8 cellular contexts compared by ENCODE assay signal in the genomic region with DNA sequence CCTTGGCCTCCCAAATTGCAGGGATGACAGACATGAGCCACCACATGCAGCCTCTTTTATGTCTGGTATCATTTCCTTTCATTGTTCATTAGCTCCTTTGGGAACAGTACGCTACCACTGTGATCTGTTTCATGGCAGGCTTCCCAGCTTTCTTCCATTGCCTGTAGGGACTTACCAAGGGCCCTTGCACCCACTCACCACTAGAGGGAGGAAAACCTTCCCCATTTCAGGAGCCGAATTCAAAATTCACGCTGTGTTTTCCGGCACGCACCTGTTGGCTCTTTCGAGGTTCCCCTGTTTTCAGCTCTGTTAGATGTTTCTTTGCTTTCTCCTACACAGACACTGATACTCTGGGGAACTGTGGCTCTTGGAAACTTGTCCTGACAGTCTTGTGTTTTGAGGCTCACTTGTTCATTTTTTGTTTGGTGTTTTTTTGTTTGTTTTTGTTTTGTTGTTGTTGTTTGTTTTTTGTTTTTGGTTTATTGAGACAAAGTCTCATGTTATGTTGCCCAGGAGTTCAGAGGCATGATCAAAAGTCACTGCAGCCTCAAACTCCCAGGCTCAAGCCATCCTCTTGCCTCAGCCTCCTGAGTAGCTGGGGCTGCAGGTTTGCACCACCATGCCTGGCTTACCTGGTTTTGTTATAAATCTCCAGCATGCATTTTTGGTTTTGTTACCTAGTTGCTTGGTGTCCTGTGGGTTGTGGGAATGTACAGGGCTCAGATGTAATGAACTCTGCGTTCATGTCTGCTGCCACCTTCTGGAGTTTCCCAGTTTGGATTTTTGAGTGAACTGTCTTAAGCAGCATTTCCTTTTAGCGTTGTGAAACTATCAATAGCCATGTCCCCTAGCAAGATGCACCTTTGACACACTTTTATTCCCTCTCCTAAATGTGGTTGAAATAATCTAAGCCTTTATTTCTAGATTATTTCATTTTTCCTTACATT. TPM values are rescaled to one million over a fixed set of nuclear protein-coding genes. Genes with fewer than 3 reads are reported as not detected.
A peak's percentile ranks its signal among the peaks of the same experiment; 100 is the strongest.
DNase-seq lines count a peak whose midpoint lies in the region; ATAC-seq, FAIRE-seq and TF ChIP-seq lines count a peak whose summit lies in the region.

No MANE protein-coding gene starts in this region.

- H3K36me3 ChIP-seq in endothelial cell of umbilical vein (ENCODE audit: control insufficient read depth in 2 of 2, extremely low read depth in 1 of 2, insufficient read depth in 2 of 2, low read length in 2 of 2) (no peaks in the 10 kb centered on the region), upper lobe of left lung (no peaks in the 10 kb centered on the region)

- dilution Hi-C loops in endothelial cell of umbilical vein (cut with MboI; ENCODE audit: extremely low pct_ligation_motif_present, low sequenced_read_pairs): no loop called here

- no peak overlapping the region for H3K4me3 ChIP-seq in endothelial cell of umbilical vein (replicated peaks in 1 of 3; ENCODE audit: insufficient read depth in 1 of 3, low read depth in 1 of 3, low read length in 3 of 3)
- H3K4me3 ChIP-seq in upper lobe of left lung: no peak overlapping the region

- no peak overlapping the region for H3K27ac ChIP-seq in endothelial cell of umbilical vein (ENCODE audit: insufficient read depth, low read depth, low read length)
- no peak overlapping the region for H3K27ac ChIP-seq in upper lobe of left lung

- ATAC-seq in upper lobe of left lung (ENCODE audit: low FRiP score in 2 of 2): peak; percentile 73 to 78

- WGBS in upper lobe of left lung, 2 donors: 7% methylated on average over 8 of the region's 8 CpGs

- no peaks in the 10 kb centered on the region for H4K20me1 ChIP-seq in endothelial cell of umbilical vein (replicated peaks; ENCODE audit: control insufficient read depth, extremely low read depth, insufficient read depth, low read length)

- POLR2A ChIA-PET in endothelial cell of umbilical vein (lab: Charles Lee): no interaction called here

- peak; percentile 11 for DNase-seq in activated gamma-delta T cell treated with Interleukin-2 at 50 U/mL for 16 hours
- DNase-seq in activated gamma-delta T cell (lab: John Stamatoyannopoulos, UW): no peak
- peak; percentile 80 for DNase-seq in NCI-H1105 treated with DMSO at 0.1 percent for 48 hours (lab: John Stamatoyannopoulos, UW)
- DNase-seq in SW480 (ENCODE audit: low spot score): peak; percentile 77
- DNase-seq in endothelial cell of umbilical vein (ENCODE audit: low read depth, low spot score): peak; percentile 63
- peak; percentile 67 for DNase-seq in midbrain (lab: John Stamatoyannopoulos, UW)
- DNase-seq in upper lobe of left lung: peak in 1 of 2 donors; percentile 70
- DNase-seq in GOT3 (lab: John Stamatoyannopoulos, UW): no peak

- BruUV-seq in endothelial cell of umbilical vein (replicated peaks; lab: Mats Ljungman, UMichigan): no TSS peak

- CTCF ChIA-PET in endothelial cell of umbilical vein (lab: Charles Lee): interaction anchor here (0.6 to 1.4 kb wide), 19 partner anchors 9 to 1110 kb away, joined by 3 to 28 read pairs (median 5); partner anchors contain the start of genes DHCR7, KRTAP5-10 and NADSYN1

- TF ChIP-seq EP300 in upper lobe of left lung (IDR thresholded peaks at IDR 0.05): no peak

- H2AFZ ChIP-seq in endothelial cell of umbilical vein (ENCODE audit: low read depth, low read length): no peak overlapping the region

- peak; percentile 91 for FAIRE-seq in endothelial cell of umbilical vein (lab: Jason Lieb, UNC)

- intact Hi-C loops in endothelial cell of umbilical vein (cut with micrococcal nuclease): loop anchor here (10.0 kb wide), 1 partner anchor 96 kb away; no protein-coding TSS in a partner anchor

- H3K9me3 ChIP-seq in endothelial cell of umbilical vein (replicated peaks; ENCODE audit: control insufficient read depth, insufficient read depth, low read length): no peaks in the 10 kb centered on the region
- H3K9me3 ChIP-seq in upper lobe of left lung: no peaks in the 10 kb centered on the region

- TF ChIP-seq POLR2A in endothelial cell of umbilical vein (IDR thresholded peaks at IDR 0.05; ENCODE audit: low read depth, low read length) (no peak), upper lobe of left lung (IDR thresholded peaks at IDR 0.05) (no peak)

- no peaks in the 10 kb centered on the region for H3K4me1 ChIP-seq in endothelial cell of umbilical vein (ENCODE audit: control insufficient read depth, extremely low read depth, insufficient read depth, low read length)
- peaks cover 0 to 7% (median 0%) of the 10 kb centered on the region in 4 donors for H3K4me1 ChIP-seq in upper lobe of left lung

- H3K9ac ChIP-seq in endothelial cell of umbilical vein (replicated peaks; ENCODE audit: extremely low read depth, insufficient read depth, low read length): no peak overlapping the region

- no peak overlapping the region for H3K4me2 ChIP-seq in endothelial cell of umbilical vein (ENCODE audit: insufficient read depth, low read length)

- TF ChIP-seq CTCF in endothelial cell of umbilical vein (IDR thresholded peaks at IDR 0.05; ENCODE audit: extremely low read depth in 1 of 2, insufficient read depth in 1 of 2, low read depth in 1 of 2, low read length in 2 of 2) (peak; percentile 76 to 86), upper lobe of left lung (IDR thresholded peaks at IDR 0.05) (peak in 5 of 6 experiments; percentile 58 to 82 (median 70))

- H3K79me2 ChIP-seq in endothelial cell of umbilical vein (ENCODE audit: control insufficient read depth, insufficient read depth, low read length): no peaks in the 10 kb centered on the region

- peaks cover 0 to 2% of the 10 kb centered on the region in 2 experiments for H3K27me3 ChIP-seq in endothelial cell of umbilical vein (ENCODE audit: control insufficient read depth in 2 of 2, insufficient read depth in 2 of 2, low read length in 2 of 2)
- no peaks in the 10 kb centered on the region for H3K27me3 ChIP-seq in upper lobe of left lung

- no peaks in the 10 kb centered on the region for H3K9me1 ChIP-seq in endothelial cell of umbilical vein (replicated peaks; ENCODE audit: control insufficient read depth, extremely low read depth, insufficient read depth, low read length)

TF ChIP-seq in endothelial cell of umbilical vein, 7 proteins besides CTCF, POLR2A, EP300 and RAD21 (continues in another document):
- no peak for TF ChIP-seq GATA2 (IDR thresholded peaks at IDR 0.05; ENCODE audit: insufficient read depth, insufficient read length, low read depth, low read length)

RNA-seq across cellular contexts. Expression of gene KRTAP5-11, which starts 2.3 kb away (rescaled TPM):
- not detected in 2 replicates for total RNA-seq in endothelial cell of umbilical vein
- polyA plus RNA-seq in endothelial cell of umbilical vein: not detected in 2 replicates
- not detected in 2 replicates for polyA plus RNA-seq in endothelial cell of umbilical vein (2011; cell fraction: cytosol; rRNA removed)
- not detected in 2 replicates for polyA plus RNA-seq in endothelial cell of umbilical vein (2011; cell fraction: nucleus; rRNA removed)
- not detected in 2 replicates for polyA plus RNA-seq in endothelial cell of umbilical vein (2012)
- not detected in 2 replicates for polyA minus RNA-seq in endothelial cell of umbilical vein
- not detected for polyA minus RNA-seq in endothelial cell of umbilical vein (2011; cell fraction: cytosol; rRNA and poly(A)+ RNA removed)
- polyA minus RNA-seq in endothelial cell of umbilical vein (2011; cell fraction: nucleus; rRNA and poly(A)+ RNA removed): not detected in 2 replicates
- total RNA-seq in upper lobe of left lung: not detected

RNA-seq across cellular contexts. Expression of gene KRTAP5-10, which starts 15.0 kb away (rescaled TPM):
- not detected in 2 replicates for total RNA-seq in endothelial cell of umbilical vein
- 0.11 TPM in 1 of 2 replicates, not detected in the other for polyA plus RNA-seq in endothelial cell of umbilical vein
- polyA plus RNA-seq in endothelial cell of umbilical vein (2011; cell fraction: cytosol; rRNA removed): not detected in 2 replicates
- 0.11 and 0.26 TPM in 2 replicates for polyA plus RNA-seq in endothelial cell of umbilical vein (2011; cell fraction: nucleus; rRNA removed)
- polyA plus RNA-seq in endothelial cell of umbilical vein (2012): not detected in 2 replicates
- polyA minus RNA-seq in endothelial cell of umbilical vein: not detected in 2 replicates
- not detected for polyA minus RNA-seq in endothelial cell of umbilical vein (2011; cell fraction: cytosol; rRNA and poly(A)+ RNA removed)
- not detected in 2 replicates for polyA minus RNA-seq in endothelial cell of umbilical vein (2011; cell fraction: nucleus; rRNA and poly(A)+ RNA removed)
- under 1 TPM in 1 of 6 donors, not detected in 5; 0.34 TPM for total RNA-seq in upper lobe of left lung

RNA-seq across cellular contexts. Expression of gene KRTAP5-9, which starts 32.1 kb away (rescaled TPM):
- total RNA-seq in endothelial cell of umbilical vein: 0.30 TPM in 1 of 2 replicates, not detected in the other
- polyA plus RNA-seq in endothelial cell of umbilical vein: 0.28 and 0.35 TPM in 2 replicates
- polyA plus RNA-seq in endothelial cell of umbilical vein (2011; cell fraction: cytosol; rRNA removed): 0.07 TPM in 1 of 2 replicates, not detected in the other
- 0.78 and 1.9 TPM in 2 replicates for polyA plus RNA-seq in endothelial cell of umbilical vein (2011; cell fraction: nucleus; rRNA removed)
- 0.30 TPM in 1 of 2 replicates, not detected in the other for polyA plus RNA-seq in endothelial cell of umbilical vein (2012)
- polyA minus RNA-seq in endothelial cell of umbilical vein: 0.41 TPM in 1 of 2 replicates, not detected in the other
- polyA minus RNA-seq in endothelial cell of umbilical vein (2011; cell fraction: cytosol; rRNA and poly(A)+ RNA removed): not detected
- polyA minus RNA-seq in endothelial cell of umbilical vein (2011; cell fraction: nucleus; rRNA and poly(A)+ RNA removed): not detected in 2 replicates
- under 1 TPM in 2 of 6 donors, not detected in 4; 0.24 to 0.26 TPM for total RNA-seq in upper lobe of left lung

RNA-seq across cellular contexts. Expression of gene KRTAP5-8, which starts 42.5 kb away (rescaled TPM):
- total RNA-seq in endothelial cell of umbilical vein (not detected in 2 replicates), upper lobe of left lung (1 to 10 TPM in 1 of 6 donors, under 1 TPM in 3, not detected in 2; 0.23 to 7.3 (median 0.71) TPM)
- 0.14 and 0.17 TPM in 2 replicates for polyA plus RNA-seq in endothelial cell of umbilical vein
- polyA plus RNA-seq in endothelial cell of umbilical vein (2011; cell fraction: cytosol; rRNA removed): 0.06 TPM in 1 of 2 replicates, not detected in the other
- 0.55 and 0.70 TPM in 2 replicates for polyA plus RNA-seq in endothelial cell of umbilical vein (2011; cell fraction: nucleus; rRNA removed)
- not detected in 2 replicates for polyA plus RNA-seq in endothelial cell of umbilical vein (2012)
- polyA minus RNA-seq in endothelial cell of umbilical vein: not detected in 2 replicates
- polyA minus RNA-seq in endothelial cell of umbilical vein (2011; cell fraction: cytosol; rRNA and poly(A)+ RNA removed): not detected
- polyA minus RNA-seq in endothelial cell of umbilical vein (2011; cell fraction: nucleus; rRNA and poly(A)+ RNA removed): not detected in 2 replicates

RNA-seq across cellular contexts. Expression of gene KRTAP5-7, which starts 53.3 kb away (rescaled TPM):
- total RNA-seq in endothelial cell of umbilical vein (not detected in 2 replicates), upper lobe of left lung (under 1 TPM in 2 of 6 donors, not detected in 4; 0.20 to 0.98 TPM)
- polyA plus RNA-seq in endothelial cell of umbilical vein: 0.07 and 0.08 TPM in 2 replicates
- not detected in 2 replicates for polyA plus RNA-seq in endothelial cell of umbilical vein (2011; cell fraction: cytosol; rRNA removed)
- polyA plus RNA-seq in endothelial cell of umbilical vein (2011; cell fraction: nucleus; rRNA removed): 0.53 and 0.59 TPM in 2 replicates
- not detected in 2 replicates for polyA plus RNA-seq in endothelial cell of umbilical vein (2012)
- polyA minus RNA-seq in endothelial cell of umbilical vein: 0.21 and 0.97 TPM in 2 replicates
- polyA minus RNA-seq in endothelial cell of umbilical vein (2011; cell fraction: cytosol; rRNA and poly(A)+ RNA removed): not detected
- polyA minus RNA-seq in endothelial cell of umbilical vein (2011; cell fraction: nucleus; rRNA and poly(A)+ RNA removed): 0.53 and 0.82 TPM in 2 replicates

Comparison
In these comparisons a context has a peak if more than half of its experiments do, and no peak if none do; other contexts are left out.
1. DNase-seq: peak in activated gamma-delta T cell treated with Interleukin-2 at 50 U/mL for 16 hours (single experiment), NCI-H1105 treated with DMSO at 0.1 percent for 48 hours (single experiment), SW480 (single experiment), endothelial cell of umbilical vein (single experiment) and midbrain (single experiment); none in activated gamma-delta T cell (single experiment) and GOT3 (single experiment).